Comparison of ENCODE assay signal across 1 cellular context in the genomic region with DNA sequence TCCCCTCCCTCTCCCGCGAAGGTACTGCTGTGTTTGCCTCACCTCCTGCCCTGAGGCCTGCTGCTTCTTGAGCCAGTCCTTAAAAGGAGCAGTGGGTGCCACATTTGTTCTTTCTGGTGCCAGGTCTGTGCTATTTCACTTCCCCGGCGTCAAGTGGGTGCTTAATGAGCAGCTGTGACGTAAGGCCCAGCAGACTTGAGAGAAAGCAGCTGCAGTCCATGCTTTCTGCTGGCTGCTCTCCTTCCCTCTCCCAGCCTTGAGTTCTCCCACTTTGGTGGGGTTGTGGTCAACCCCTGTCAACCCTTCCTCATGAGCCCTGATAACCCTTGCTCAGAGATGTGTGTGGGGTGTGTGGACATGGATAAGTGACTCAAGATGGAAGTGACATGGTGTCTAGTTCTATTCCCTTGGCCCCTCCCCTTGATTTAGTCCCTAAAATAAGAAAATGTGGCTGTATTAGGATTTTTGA.
TF ChIP-seq lines count a peak whose summit lies in the region.

No MANE protein-coding gene starts in this region.

TF ChIP-seq in K562, 482 proteins besides CTCF, POLR2A, EP300 and RAD21 (continues in another document):
- no peak for TF ChIP-seq CEBPG (CRISPR knock-in tag; IDR thresholded peaks at IDR 0.05)
- no peak for TF ChIP-seq CEBPG (tag; conservative IDR thresholded peaks at IDR 0.05 in 1 of 2, IDR thresholded peaks at IDR 0.05 in 1 of 2)
- TF ChIP-seq ZNF507 (tag; conservative IDR thresholded peaks at IDR 0.05): no peak
- no peak for TF ChIP-seq SREBF1 (IDR thresholded peaks at IDR 0.05; ENCODE audit: borderline replicate concordance, low read depth, low read length)
- peak; percentile 61; the same call in 1 of the 2 replicates for TF ChIP-seq ETV5 (CRISPR knock-in tag; IDR thresholded peaks at IDR 0.05; ENCODE audit: low read depth)
- TF ChIP-seq, protein P1, sequence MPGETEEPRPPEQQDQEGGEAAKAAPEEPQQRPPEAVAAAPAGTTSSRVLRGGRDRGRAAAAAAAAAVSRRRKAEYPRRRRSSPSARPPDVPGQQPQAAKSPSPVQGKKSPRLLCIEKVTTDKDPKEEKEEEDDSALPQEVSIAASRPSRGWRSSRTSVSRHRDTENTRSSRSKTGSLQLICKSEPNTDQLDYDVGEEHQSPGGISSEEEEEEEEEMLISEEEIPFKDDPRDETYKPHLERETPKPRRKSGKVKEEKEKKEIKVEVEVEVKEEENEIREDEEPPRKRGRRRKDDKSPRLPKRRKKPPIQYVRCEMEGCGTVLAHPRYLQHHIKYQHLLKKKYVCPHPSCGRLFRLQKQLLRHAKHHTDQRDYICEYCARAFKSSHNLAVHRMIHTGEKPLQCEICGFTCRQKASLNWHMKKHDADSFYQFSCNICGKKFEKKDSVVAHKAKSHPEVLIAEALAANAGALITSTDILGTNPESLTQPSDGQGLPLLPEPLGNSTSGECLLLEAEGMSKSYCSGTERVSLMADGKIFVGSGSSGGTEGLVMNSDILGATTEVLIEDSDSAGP (CRISPR knock-in tag; IDR thresholded peaks at IDR 0.05): no peak
- no peak for TF ChIP-seq RAD51 (IDR thresholded peaks at IDR 0.05; ENCODE audit: borderline replicate concordance, low read depth)
- no peak for TF ChIP-seq FOXK1 (CRISPR knock-in tag; IDR thresholded peaks at IDR 0.05; ENCODE audit: borderline replicate concordance)
- TF ChIP-seq HDAC6 (IDR thresholded peaks at IDR 0.05; ENCODE audit: low read depth, low read length): no peak
- TF ChIP-seq, protein P2, sequence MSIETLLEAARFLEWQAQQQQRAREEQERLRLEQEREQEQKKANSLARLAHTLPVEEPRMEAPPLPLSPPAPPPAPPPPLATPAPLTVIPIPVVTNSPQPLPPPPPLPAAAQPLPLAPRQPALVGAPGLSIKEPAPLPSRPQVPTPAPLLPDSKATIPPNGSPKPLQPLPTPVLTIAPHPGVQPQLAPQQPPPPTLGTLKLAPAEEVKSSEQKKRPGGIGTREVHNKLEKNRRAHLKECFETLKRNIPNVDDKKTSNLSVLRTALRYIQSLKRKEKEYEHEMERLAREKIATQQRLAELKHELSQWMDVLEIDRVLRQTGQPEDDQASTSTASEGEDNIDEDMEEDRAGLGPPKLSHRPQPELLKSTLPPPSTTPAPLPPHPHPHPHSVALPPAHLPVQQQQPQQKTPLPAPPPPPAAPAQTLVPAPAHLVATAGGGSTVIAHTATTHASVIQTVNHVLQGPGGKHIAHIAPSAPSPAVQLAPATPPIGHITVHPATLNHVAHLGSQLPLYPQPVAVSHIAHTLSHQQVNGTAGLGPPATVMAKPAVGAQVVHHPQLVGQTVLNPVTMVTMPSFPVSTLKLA (conservative IDR thresholded peaks at IDR 0.05): peak in 1 of 2 experiments; percentile 63; a peak in 2 of 4 replicates
- TF ChIP-seq, protein P3, sequence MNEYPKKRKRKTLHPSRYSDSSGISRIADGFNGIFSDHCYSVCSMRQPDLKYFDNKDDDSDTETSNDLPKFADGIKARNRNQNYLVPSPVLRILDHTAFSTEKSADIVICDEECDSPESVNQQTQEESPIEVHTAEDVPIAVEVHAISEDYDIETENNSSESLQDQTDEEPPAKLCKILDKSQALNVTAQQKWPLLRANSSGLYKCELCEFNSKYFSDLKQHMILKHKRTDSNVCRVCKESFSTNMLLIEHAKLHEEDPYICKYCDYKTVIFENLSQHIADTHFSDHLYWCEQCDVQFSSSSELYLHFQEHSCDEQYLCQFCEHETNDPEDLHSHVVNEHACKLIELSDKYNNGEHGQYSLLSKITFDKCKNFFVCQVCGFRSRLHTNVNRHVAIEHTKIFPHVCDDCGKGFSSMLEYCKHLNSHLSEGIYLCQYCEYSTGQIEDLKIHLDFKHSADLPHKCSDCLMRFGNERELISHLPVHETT (CRISPR knock-in tag; conservative IDR thresholded peaks at IDR 0.05 in 1 of 2, IDR thresholded peaks at IDR 0.05 in 1 of 2): peak in 1 of 2 experiments; percentile 78; a peak in 1 of 4 replicates
- TF ChIP-seq ZNF668 (CRISPR knock-in tag; IDR thresholded peaks at IDR 0.05): no peak
- no peak for TF ChIP-seq CSDE1 (IDR thresholded peaks at IDR 0.05)
- TF ChIP-seq MIER1 (IDR thresholded peaks at IDR 0.05; ENCODE audit: low read depth): no peak
- TF ChIP-seq TEAD2 (tag; IDR thresholded peaks at IDR 0.05): no peak
- TF ChIP-seq CREB1 (IDR thresholded peaks at IDR 0.05): peak; percentile 44; the same call in 1 of the 2 replicates
- TF ChIP-seq CREB1 (CRISPR knock-in tag; IDR thresholded peaks at IDR 0.05): peak; percentile 54; the same call in 1 of the 2 replicates
- TF ChIP-seq TBL1XR1 (IDR thresholded peaks at IDR 0.05; ENCODE audit: low read length in 2 of 2): 0 out of 4 replicates have a peak, but pooled peaks of 1 of the 2 experiments have one; percentile 39
- TF ChIP-seq NFE2 (IDR thresholded peaks at IDR 0.05; ENCODE audit: low read depth): peak; percentile 17; the same call in 1 of the 2 replicates
- no peak for TF ChIP-seq ZSCAN29 (IDR thresholded peaks at IDR 0.05)
- TF ChIP-seq L3MBTL2 (IDR thresholded peaks at IDR 0.05): peak; percentile 86
- no peak for TF ChIP-seq MED1 (CRISPR knock-in tag; IDR thresholded peaks at IDR 0.05; ENCODE audit: borderline replicate concordance)
- no peak for TF ChIP-seq BDP1 (IDR thresholded peaks at IDR 0.05; ENCODE audit: insufficient read depth, insufficient read length)
- TF ChIP-seq, protein P4, sequence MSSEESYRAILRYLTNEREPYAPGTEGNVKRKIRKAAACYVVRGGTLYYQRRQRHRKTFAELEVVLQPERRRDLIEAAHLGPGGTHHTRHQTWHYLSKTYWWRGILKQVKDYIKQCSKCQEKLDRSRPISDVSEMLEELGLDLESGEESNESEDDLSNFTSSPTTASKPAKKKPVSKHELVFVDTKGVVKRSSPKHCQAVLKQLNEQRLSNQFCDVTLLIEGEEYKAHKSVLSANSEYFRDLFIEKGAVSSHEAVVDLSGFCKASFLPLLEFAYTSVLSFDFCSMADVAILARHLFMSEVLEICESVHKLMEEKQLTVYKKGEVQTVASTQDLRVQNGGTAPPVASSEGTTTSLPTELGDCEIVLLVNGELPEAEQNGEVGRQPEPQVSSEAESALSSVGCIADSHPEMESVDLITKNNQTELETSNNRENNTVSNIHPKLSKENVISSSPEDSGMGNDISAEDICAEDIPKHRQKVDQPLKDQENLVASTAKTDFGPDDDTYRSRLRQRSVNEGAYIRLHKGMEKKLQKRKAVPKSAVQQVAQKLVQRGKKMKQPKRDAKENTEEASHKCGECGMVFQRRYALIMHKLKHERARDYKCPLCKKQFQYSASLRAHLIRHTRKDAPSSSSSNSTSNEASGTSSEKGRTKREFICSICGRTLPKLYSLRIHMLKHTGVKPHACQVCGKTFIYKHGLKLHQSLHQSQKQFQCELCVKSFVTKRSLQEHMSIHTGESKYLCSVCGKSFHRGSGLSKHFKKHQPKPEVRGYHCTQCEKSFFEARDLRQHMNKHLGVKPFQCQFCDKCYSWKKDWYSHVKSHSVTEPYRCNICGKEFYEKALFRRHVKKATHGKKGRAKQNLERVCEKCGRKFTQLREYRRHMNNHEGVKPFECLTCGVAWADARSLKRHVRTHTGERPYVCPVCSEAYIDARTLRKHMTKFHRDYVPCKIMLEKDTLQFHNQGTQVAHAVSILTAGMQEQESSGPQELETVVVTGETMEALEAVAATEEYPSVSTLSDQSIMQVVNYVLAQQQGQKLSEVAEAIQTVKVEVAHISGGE (CRISPR knock-in tag; IDR thresholded peaks at IDR 0.05): peak in 1 of 3 experiments; percentile 54; a peak in 1 of 6 replicates
- TF ChIP-seq MTA3 (IDR thresholded peaks at IDR 0.05; ENCODE audit: borderline replicate concordance): 0 out of 2 replicates have a peak, but pooled peaks have one; percentile 29
- TF ChIP-seq LEF1 (IDR thresholded peaks at IDR 0.05): 0 out of 2 replicates have a peak, but pooled peaks have one; percentile 45
- TF ChIP-seq ZNF239 (CRISPR knock-in tag; IDR thresholded peaks at IDR 0.05): no peak
- TF ChIP-seq POLR2AphosphoS5 (IDR thresholded peaks at IDR 0.05; ENCODE audit: control insufficient read depth, insufficient read depth, low read depth, low read length): peak; percentile 71; the same call in 1 of the 2 replicates
- no peak for TF ChIP-seq ZC3H4 (CRISPR knock-in tag; IDR thresholded peaks at IDR 0.05; ENCODE audit: borderline replicate concordance)
- TF ChIP-seq SMAD4 (CRISPR knock-in tag; conservative IDR thresholded peaks at IDR 0.05): peak; percentile 70; the same call in 1 of the 2 replicates
- TF ChIP-seq ARID1B (IDR thresholded peaks at IDR 0.05): peak; percentile 85
- TF ChIP-seq, protein P5, sequence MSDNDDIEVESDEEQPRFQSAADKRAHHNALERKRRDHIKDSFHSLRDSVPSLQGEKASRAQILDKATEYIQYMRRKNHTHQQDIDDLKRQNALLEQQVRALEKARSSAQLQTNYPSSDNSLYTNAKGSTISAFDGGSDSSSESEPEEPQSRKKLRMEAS (CRISPR knock-in tag; IDR thresholded peaks at IDR 0.05): peak; percentile 86
- TF ChIP-seq NRF1 (conservative IDR thresholded peaks at IDR 0.05 in 1 of 2, IDR thresholded peaks at IDR 0.05 in 1 of 2): no peak
- no peak for TF ChIP-seq ZNF384 (IDR thresholded peaks at IDR 0.05; ENCODE audit: low read depth, low read length)
- no peak for TF ChIP-seq HDAC8 (tag; IDR thresholded peaks at IDR 0.05)
- no peak for TF ChIP-seq NCOA2 (IDR thresholded peaks at IDR 0.05; ENCODE audit: partially characterized antibody in 2 of 2)
- no peak for TF ChIP-seq HMG20B (CRISPR knock-in tag; IDR thresholded peaks at IDR 0.05)
- peak in 1 of 2 experiments; percentile 41; a peak in 1 of 4 replicates for TF ChIP-seq FOXK2 (conservative IDR thresholded peaks at IDR 0.05 in 1 of 2, IDR thresholded peaks at IDR 0.05 in 1 of 2; ENCODE audit: low read depth in 2 of 2)
- no peak for TF ChIP-seq ZNF586 (CRISPR knock-in tag; conservative IDR thresholded peaks at IDR 0.05)
- TF ChIP-seq KAT7 (CRISPR knock-in tag; IDR thresholded peaks at IDR 0.05; ENCODE audit: borderline replicate concordance): peak; percentile 60
- TF ChIP-seq SPI1 (IDR thresholded peaks at IDR 0.05; ENCODE audit: borderline replicate concordance, low read depth, low read length): 0 out of 2 replicates have a peak, but pooled peaks have one; percentile 14
- TF ChIP-seq ATF1 (CRISPR knock-in tag; IDR thresholded peaks at IDR 0.05): no peak
- TF ChIP-seq ATF1 (tag; IDR thresholded peaks at IDR 0.05): peak; percentile 66
- no peak for TF ChIP-seq ERF (CRISPR knock-in tag; IDR thresholded peaks at IDR 0.05)
- TF ChIP-seq GATA2 (CRISPR knock-in tag; IDR thresholded peaks at IDR 0.05): peak; percentile 73
- TF ChIP-seq KLF13 (tag; IDR thresholded peaks at IDR 0.05; ENCODE audit: borderline replicate concordance, low read depth): no peak
- peak; percentile 51; the same call in 1 of the 2 replicates for TF ChIP-seq PML (IDR thresholded peaks at IDR 0.05; ENCODE audit: low read length)
- TF ChIP-seq HDAC1 (IDR thresholded peaks at IDR 0.05): peak in 1 of 2 experiments; percentile 58; a peak in 2 of 4 replicates
- TF ChIP-seq FOXM1 (IDR thresholded peaks at IDR 0.05; ENCODE audit: low read depth): no peak
- TF ChIP-seq FOXM1 (CRISPR knock-in tag; IDR thresholded peaks at IDR 0.05; ENCODE audit: low read depth): no peak
- TF ChIP-seq, protein P6, sequence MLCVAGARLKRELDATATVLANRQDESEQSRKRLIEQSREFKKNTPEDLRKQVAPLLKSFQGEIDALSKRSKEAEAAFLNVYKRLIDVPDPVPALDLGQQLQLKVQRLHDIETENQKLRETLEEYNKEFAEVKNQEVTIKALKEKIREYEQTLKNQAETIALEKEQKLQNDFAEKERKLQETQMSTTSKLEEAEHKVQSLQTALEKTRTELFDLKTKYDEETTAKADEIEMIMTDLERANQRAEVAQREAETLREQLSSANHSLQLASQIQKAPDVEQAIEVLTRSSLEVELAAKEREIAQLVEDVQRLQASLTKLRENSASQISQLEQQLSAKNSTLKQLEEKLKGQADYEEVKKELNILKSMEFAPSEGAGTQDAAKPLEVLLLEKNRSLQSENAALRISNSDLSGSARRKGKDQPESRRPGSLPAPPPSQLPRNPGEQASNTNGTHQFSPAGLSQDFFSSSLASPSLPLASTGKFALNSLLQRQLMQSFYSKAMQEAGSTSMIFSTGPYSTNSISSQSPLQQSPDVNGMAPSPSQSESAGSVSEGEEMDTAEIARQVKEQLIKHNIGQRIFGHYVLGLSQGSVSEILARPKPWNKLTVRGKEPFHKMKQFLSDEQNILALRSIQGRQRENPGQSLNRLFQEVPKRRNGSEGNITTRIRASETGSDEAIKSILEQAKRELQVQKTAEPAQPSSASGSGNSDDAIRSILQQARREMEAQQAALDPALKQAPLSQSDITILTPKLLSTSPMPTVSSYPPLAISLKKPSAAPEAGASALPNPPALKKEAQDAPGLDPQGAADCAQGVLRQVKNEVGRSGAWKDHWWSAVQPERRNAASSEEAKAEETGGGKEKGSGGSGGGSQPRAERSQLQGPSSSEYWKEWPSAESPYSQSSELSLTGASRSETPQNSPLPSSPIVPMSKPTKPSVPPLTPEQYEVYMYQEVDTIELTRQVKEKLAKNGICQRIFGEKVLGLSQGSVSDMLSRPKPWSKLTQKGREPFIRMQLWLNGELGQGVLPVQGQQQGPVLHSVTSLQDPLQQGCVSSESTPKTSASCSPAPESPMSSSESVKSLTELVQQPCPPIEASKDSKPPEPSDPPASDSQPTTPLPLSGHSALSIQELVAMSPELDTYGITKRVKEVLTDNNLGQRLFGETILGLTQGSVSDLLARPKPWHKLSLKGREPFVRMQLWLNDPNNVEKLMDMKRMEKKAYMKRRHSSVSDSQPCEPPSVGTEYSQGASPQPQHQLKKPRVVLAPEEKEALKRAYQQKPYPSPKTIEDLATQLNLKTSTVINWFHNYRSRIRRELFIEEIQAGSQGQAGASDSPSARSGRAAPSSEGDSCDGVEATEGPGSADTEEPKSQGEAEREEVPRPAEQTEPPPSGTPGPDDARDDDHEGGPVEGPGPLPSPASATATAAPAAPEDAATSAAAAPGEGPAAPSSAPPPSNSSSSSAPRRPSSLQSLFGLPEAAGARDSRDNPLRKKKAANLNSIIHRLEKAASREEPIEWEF (CRISPR knock-in tag; IDR thresholded peaks at IDR 0.05): no peak
- TF ChIP-seq RNF2 (IDR thresholded peaks at IDR 0.05): peak; percentile 74; the same call in 1 of the 2 replicates
- TF ChIP-seq NR4A1 (CRISPR knock-in tag; IDR thresholded peaks at IDR 0.05): no peak
- TF ChIP-seq NR4A1 (tag; IDR thresholded peaks at IDR 0.05): no peak; the same call in 1 of the 2 replicates
- peak; percentile 80; the same call in 1 of the 2 replicates for TF ChIP-seq CBFB (CRISPR knock-in tag; IDR thresholded peaks at IDR 0.05)
- TF ChIP-seq SMAD3 (CRISPR knock-in tag; conservative IDR thresholded peaks at IDR 0.05): 0 out of 2 replicates have a peak, but pooled peaks have one; percentile 29
- no peak for TF ChIP-seq ETV1 (tag; conservative IDR thresholded peaks at IDR 0.05; ENCODE audit: low read depth)
- TF ChIP-seq POLR2H (tag; IDR thresholded peaks at IDR 0.05; ENCODE audit: low read depth): no peak
- TF ChIP-seq TAL1 (IDR thresholded peaks at IDR 0.05): peak; percentile 70
